In the genomic region with DNA sequence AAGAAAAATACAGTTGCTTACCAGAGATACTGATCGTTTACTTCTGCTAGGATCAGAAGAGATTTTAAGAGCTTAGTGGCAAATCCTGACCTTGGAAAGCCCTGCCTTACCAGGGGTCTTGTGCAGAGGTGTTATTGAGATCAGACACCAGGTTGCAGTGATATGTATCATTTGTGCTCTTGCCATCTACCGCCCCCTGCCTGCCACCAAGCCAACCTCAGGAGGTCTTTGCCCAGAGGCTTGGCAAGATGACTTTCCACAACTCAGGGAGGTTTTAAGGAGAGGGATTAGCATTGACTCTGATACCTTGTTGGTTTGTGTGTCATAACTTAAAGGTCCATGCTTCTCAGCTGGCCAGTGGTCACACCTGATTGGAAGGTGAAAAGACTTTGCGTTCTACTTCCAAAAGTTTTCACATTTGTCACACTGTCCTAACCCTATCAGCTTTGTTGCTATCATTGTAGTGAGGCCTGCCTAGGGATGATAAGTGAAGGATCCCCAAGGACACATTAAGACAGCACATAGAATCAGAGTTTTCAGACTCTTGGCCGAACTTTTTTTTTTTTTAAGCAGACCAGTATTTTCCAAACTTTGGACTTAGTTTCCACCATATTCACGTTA, we compare ENCODE assay signal across 7 cellular contexts. TPM values are rescaled to one million over a fixed set of nuclear protein-coding genes. Genes with fewer than 3 reads are reported as not detected.
DNase-seq lines count a peak whose midpoint lies in the region; ATAC-seq and TF ChIP-seq lines count a peak whose summit lies in the region.

No MANE protein-coding gene starts in this region.

- H3K36me3 Mint-ChIP-seq in activated T-cell treated with anti-CD3 and anti-CD28 coated beads, Interleukin-2, amount 50 U/mL, for 24 hours (ENCODE audit: low read depth): no peaks in the 10 kb centered on the region

- peaks cover 4% of the 10 kb centered on the region for H3K4me1 ChIP-seq in NT2/D1 (ENCODE audit: insufficient read depth, insufficient read length)

- H3K4me3 ChIP-seq in NT2/D1 (ENCODE audit: insufficient read length, low read depth): no peak overlapping the region

- H3K27ac Mint-ChIP-seq in activated T-cell treated with anti-CD3 and anti-CD28 coated beads, Interleukin-2, amount 50 U/mL, for 24 hours: peak overlapping the region; percentile 29

- peak; percentile 50 for DNase-seq in NT2/D1 (ENCODE audit: low read depth, low spot score)
- DNase-seq in activated T-cell treated with anti-CD3 and anti-CD28 coated beads, Interleukin-2, amount 50 U/mL, for 24 hours: peak; percentile 70
- peak; percentile 12 for DNase-seq in fibroblast of the conjunctiva (ENCODE audit: low read depth)
- peak; percentile 49 for DNase-seq in renal cortical epithelial cell (ENCODE audit: low read depth)
- no peak for DNase-seq in omental fat pad (ENCODE audit: low spot score)

- TF ChIP-seq CTCF in omental fat pad (IDR thresholded peaks at IDR 0.05): no peak

- H3K27me3 Mint-ChIP-seq in activated T-cell treated with anti-CD3 and anti-CD28 coated beads, Interleukin-2, amount 50 U/mL, for 24 hours: no peaks in the 10 kb centered on the region

- no peak overlapping the region for H3K4me3 Mint-ChIP-seq in activated T-cell treated with anti-CD3 and anti-CD28 coated beads, Interleukin-2, amount 50 U/mL, for 24 hours

- peaks cover 11% of the 10 kb centered on the region for H3K4me1 Mint-ChIP-seq in activated T-cell treated with anti-CD3 and anti-CD28 coated beads, Interleukin-2, amount 50 U/mL, for 24 hours (ENCODE audit: low read depth)

- H3K36me3 ChIP-seq in NT2/D1 (ENCODE audit: insufficient read depth, insufficient read length, low read length): no peaks in the 10 kb centered on the region

- no peak overlapping the region for H3K9ac ChIP-seq in NT2/D1 (ENCODE audit: insufficient read length, low read depth)

- H3K9me3 ChIP-seq in NT2/D1 (ENCODE audit: insufficient read depth, low read length): peaks cover 15% of the 10 kb centered on the region; the same call in 1 of the 2 replicates

- ATAC-seq in GM18498 (IDR thresholded peaks at IDR 0.05; ENCODE audit: unreplicated experiment) (peak; percentile 89), HG02884 (IDR thresholded peaks at IDR 0.05; ENCODE audit: unreplicated experiment) (peak; percentile 51), omental fat pad (ENCODE audit: low FRiP score) (no peak)

- H3K27me3 ChIP-seq in NT2/D1 (ENCODE audit: insufficient read depth, insufficient read length): no peaks in the 10 kb centered on the region

- no peaks in the 10 kb centered on the region for H3K9me3 Mint-ChIP-seq in activated T-cell treated with anti-CD3 and anti-CD28 coated beads, Interleukin-2, amount 50 U/mL, for 24 hours

RNA-seq across cellular contexts. Expression of a gene that starts 46.2 kb away (rescaled TPM):
- 39.1 and 43.6 TPM in 2 replicates for total RNA-seq in renal cortical epithelial cell
- total RNA-seq in omental fat pad: 10 to 100 TPM; 28.3 to 52.3 (median 40.4) TPM
